Comparison of ENCODE assay signal across 8 cellular contexts in genomic region chr2:164917296-164917903, GRCh38. TPM values are rescaled to one million over a fixed set of nuclear protein-coding genes. Genes with fewer than 3 reads are reported as not detected.
DNase-seq lines count a peak whose midpoint lies in the region; ATAC-seq, FAIRE-seq and TF ChIP-seq lines count a peak whose summit lies in the region.

No MANE protein-coding gene starts in this region.

- BruUV-seq in K562 (replicated peaks; lab: Mats Ljungman, UMichigan) (no TSS peak), HepG2 (replicated peaks; lab: Mats Ljungman, UMichigan) (no TSS peak)

- FAIRE-seq in K562 (lab: Jason Lieb, UNC): no peak
- peak; percentile 85 for FAIRE-seq in HepG2 (lab: Jason Lieb, UNC)

- H3K9ac ChIP-seq in K562 (ENCODE audit: insufficient read depth in 1 of 2, low read depth in 2 of 2, low read length in 2 of 2) (no peak overlapping the region), HepG2 (ENCODE audit: insufficient read depth, low read depth, low read length) (no peak overlapping the region)

- H3K4me2 ChIP-seq in K562 (ENCODE audit: insufficient read depth, low read length) (no peak overlapping the region), HepG2 (ENCODE audit: low read depth, low read length) (0 out of 2 replicates have a peak overlapping the region, but pooled peaks have one; percentile 25)

- ATAC-seq in K562: no peak
- ATAC-seq in HepG2: peak; percentile 61
- no peak for ATAC-seq in activated CD8-positive, alpha-beta memory T cell treated with anti-CD3 and anti-CD28 coated beads, Interleukin-2, amount 10 ng/mL, durations not matched to agents 7 days and 5 days
- no peak for ATAC-seq in HG03565 (IDR thresholded peaks at IDR 0.05; ENCODE audit: unreplicated experiment)
- ATAC-seq in HG03039 (IDR thresholded peaks at IDR 0.05; ENCODE audit: unreplicated experiment): no peak

- H3K9me3 Mint-ChIP-seq in activated CD8-positive, alpha-beta memory T cell treated with anti-CD3 and anti-CD28 coated beads, Interleukin-2, amount 10 ng/mL, durations not matched to agents 7 days and 5 days (ENCODE audit: low read depth): no peaks in the 10 kb centered on the region

- no peaks in the 10 kb centered on the region for H3K9me1 ChIP-seq in K562 (ENCODE audit: control insufficient read depth, insufficient read depth, low read length)

- no peak overlapping the region for H3K4me3 Mint-ChIP-seq in activated CD8-positive, alpha-beta memory T cell treated with anti-CD3 and anti-CD28 coated beads, Interleukin-2, amount 10 ng/mL, durations not matched to agents 7 days and 5 days

- H3K79me2 ChIP-seq in K562 (ENCODE audit: control insufficient read depth, insufficient read depth, low read length): no peaks in the 10 kb centered on the region
- peaks cover 2% of the 10 kb centered on the region for H3K79me2 ChIP-seq in HepG2 (ENCODE audit: insufficient read depth, low read length)

- TF ChIP-seq EP300 in K562 (IDR thresholded peaks at IDR 0.05; ENCODE audit: low read length): no peak
- 0 out of 4 replicates have a peak, but pooled peaks of 1 of the 2 experiments have one; percentile 5 for TF ChIP-seq EP300 in HepG2 (IDR thresholded peaks at IDR 0.05; ENCODE audit: low read depth in 2 of 2, low read length in 2 of 2)
- no peak for TF ChIP-seq EP300 in HepG2 (CRISPR knock-in tag; IDR thresholded peaks at IDR 0.05; ENCODE audit: borderline replicate concordance)

- WGBS in K562 (ENCODE audit: insufficient coverage, low coverage, missing lambda C conversion rate): 2% methylated on average over 3 of the region's 3 CpGs
- WGBS in HepG2 (ENCODE audit: low lambda C conversion rate): 33% methylated on average over 3 of the region's 3 CpGs

- H3K27me3 ChIP-seq in BE2C (no peaks in the 10 kb centered on the region), K562 (ENCODE audit: control insufficient read depth in 2 of 2, insufficient read depth in 2 of 2, low read length in 2 of 2) (no peaks in the 10 kb centered on the region), HepG2 (ENCODE audit: control insufficient read depth in 1 of 2, insufficient read depth in 2 of 2, low read length in 2 of 2) (no peaks in the 10 kb centered on the region)

- DNase-seq in BE2C (peak; percentile 22), NCI-H146 treated with DMSO at 0.1 percent for 48 hours (lab: John Stamatoyannopoulos, UW; ENCODE audit: unreplicated experiment) (peak; percentile 37), K562 (ENCODE audit: extremely low read depth in 1 of 4, low spot score in 3 of 4) (no peak), HepG2 (ENCODE audit: low spot score) (peak; percentile 74), GM20000 (ENCODE audit: low spot score) (no peak)
- DNase-seq in activated CD8-positive, alpha-beta memory T cell treated with anti-CD3 and anti-CD28 coated beads, Interleukin-2, amount 10 ng/mL, durations not matched to agents 7 days and 5 days: no peak

- H3K27ac Mint-ChIP-seq in activated CD8-positive, alpha-beta memory T cell treated with anti-CD3 and anti-CD28 coated beads, Interleukin-2, amount 10 ng/mL, durations not matched to agents 7 days and 5 days: no peak overlapping the region

- H3K27ac ChIP-seq in K562 (ENCODE audit: extremely low read depth, low read depth, low read length) (no peak overlapping the region), HepG2 (ENCODE audit: extremely low read length, insufficient read depth, low read length) (no peak overlapping the region)

- no peak overlapping the region for H3K4me3 ChIP-seq in BE2C (ENCODE audit: low read depth, low read length)
- H3K4me3 ChIP-seq in K562: no peak overlapping the region
- H3K4me3 ChIP-seq in HepG2 (replicated peaks in 1 of 3; ENCODE audit: insufficient read depth in 1 of 3, low read depth in 2 of 3, low read length in 3 of 3): no peak overlapping the region

- H3K36me3 Mint-ChIP-seq in activated CD8-positive, alpha-beta memory T cell treated with anti-CD3 and anti-CD28 coated beads, Interleukin-2, amount 10 ng/mL, durations not matched to agents 7 days and 5 days: no peaks in the 10 kb centered on the region

- POLR2A ChIA-PET in K562 (lab: Yijun Ruan, JAX): no interaction called here
- POLR2A ChIA-PET in HepG2 (lab: Yijun Ruan, JAX): interaction anchor here (0.8 to 1.6 kb wide), 2 partner anchors 75 to 77 kb away, joined by 3 read pairs; no protein-coding TSS in a partner anchor

- no peaks in the 10 kb centered on the region for H3K4me1 ChIP-seq in BE2C
- no peaks in the 10 kb centered on the region for H3K4me1 ChIP-seq in K562 (replicated peaks in 1 of 2; ENCODE audit: control insufficient read depth in 2 of 2, insufficient read depth in 2 of 2, low read length in 2 of 2)
- peaks cover 56% of the 10 kb centered on the region for H3K4me1 ChIP-seq in HepG2 (ENCODE audit: insufficient read depth, low read length)

- H3K36me3 ChIP-seq in BE2C (no peaks in the 10 kb centered on the region), K562 (ENCODE audit: control insufficient read depth, insufficient read depth, low read length) (no peaks in the 10 kb centered on the region), HepG2 (replicated peaks in 1 of 2; ENCODE audit: control insufficient read depth in 1 of 2, insufficient read depth in 2 of 2, low read length in 2 of 2) (no peaks in the 10 kb centered on the region; a peak in 1 of 5 replicates)

- TF ChIP-seq RAD21 in K562 (CRISPR knock-in tag; conservative IDR thresholded peaks at IDR 0.05 in 1 of 2, IDR thresholded peaks at IDR 0.05 in 1 of 2) (peak; percentile 13 to 26; a peak in 1 of 4 replicates), HepG2 (CRISPR knock-in tag; IDR thresholded peaks at IDR 0.05) (peak; percentile 93)

- in situ Hi-C loops in K562 (cut with MboI) (no loop called here), HepG2 (cut with HindIII; ENCODE audit: extremely low pct_ligation_motif_present, low pct_unique_long_range_greater_than_20kb) (loop anchor here (5.0 kb wide), 1 partner anchor 180 kb away; no protein-coding TSS in a partner anchor)

- TF ChIP-seq CTCF in BE2C (IDR thresholded peaks at IDR 0.05; ENCODE audit: low read depth, low read length) (peak; percentile 56), K562 (IDR thresholded peaks at IDR 0.05 in 2 of 3, conservative IDR thresholded peaks at IDR 0.05 in 1 of 3; ENCODE audit: insufficient read depth in 2 of 3, low read depth in 1 of 3, low read length in 3 of 3) (no peak), HepG2 (CRISPR knock-in tag; IDR thresholded peaks at IDR 0.05) (peak; percentile 90), GM20000 (IDR thresholded peaks at IDR 0.05; ENCODE audit: extremely low read depth, missing control alignments) (no peak)

- H2AFZ ChIP-seq in K562 (ENCODE audit: low read depth, low read length) (no peak overlapping the region), HepG2 (ENCODE audit: low read length) (no peak overlapping the region)

- peaks cover 9% of the 10 kb centered on the region for H3K27me3 Mint-ChIP-seq in activated CD8-positive, alpha-beta memory T cell treated with anti-CD3 and anti-CD28 coated beads, Interleukin-2, amount 10 ng/mL, durations not matched to agents 7 days and 5 days

- H4K20me1 ChIP-seq in K562 (replicated peaks; ENCODE audit: control insufficient read depth, insufficient read depth, low read length): no peaks in the 10 kb centered on the region
- no peaks in the 10 kb centered on the region for H4K20me1 ChIP-seq in HepG2 (ENCODE audit: insufficient read depth, low read length)

- H3K9me3 ChIP-seq in BE2C (no peaks in the 10 kb centered on the region), K562 (replicated peaks; ENCODE audit: control insufficient read depth, insufficient read depth, low read depth, low read length) (no peaks in the 10 kb centered on the region; the same call in 1 of the 2 replicates), HepG2 (ENCODE audit: low read length) (no peaks in the 10 kb centered on the region)

- peaks cover 2% of the 10 kb centered on the region for H3K4me1 Mint-ChIP-seq in activated CD8-positive, alpha-beta memory T cell treated with anti-CD3 and anti-CD28 coated beads, Interleukin-2, amount 10 ng/mL, durations not matched to agents 7 days and 5 days

- no peak for TF ChIP-seq POLR2A in K562 (conservative IDR thresholded peaks at IDR 0.05)
- no peak for TF ChIP-seq POLR2A in HepG2 (IDR thresholded peaks at IDR 0.05; ENCODE audit: insufficient read depth in 1 of 2, low read depth in 2 of 2, low read length in 2 of 2)

- CTCF ChIA-PET in K562 (lab: Yijun Ruan, JAX; ENCODE audit: low intra/inter-chr PET ratio) (no interaction called here), HepG2 (lab: Yijun Ruan, JAX; ENCODE audit: low intra/inter-chr PET ratio, low total read pairs) (interaction anchor here (0.7 to 3.6 kb wide), 3 partner anchors 75 to 180 kb away, joined by 3 to 50 read pairs (median 4); partner anchors contain the start of gene COBLL1)
- CTCF ChIA-PET in activated CD8-positive, alpha-beta memory T cell treated with anti-CD3 and anti-CD28 coated beads, Interleukin-2, amount 10 ng/mL, durations not matched to agents 7 days and 5 days (lab: Charles Lee): no interaction called here

- intact Hi-C loops in K562 (cut with micrococcal nuclease) (no loop called here), HepG2 (cut with micrococcal nuclease; ENCODE audit: unreplicated experiment) (loop anchor here (1.0 to 10.0 kb wide), 4 partner anchors 77 to 353 kb away; no protein-coding TSS in a partner anchor)

RNA-seq across cellular contexts. Expression of gene SLC38A11, which starts 37.9 kb away (rescaled TPM):
- polyA plus RNA-seq in BE2C (2012; ENCODE audit: insufficient read depth, insufficient read length, low read depth): 0.90 TPM
- total RNA-seq in K562 (2011; cell fraction: chromatin; rRNA removed; ENCODE audit: low replicate concordance): not detected in 2 replicates
- total RNA-seq in K562 (2011; cell fraction: nucleolus; rRNA removed): not detected in 2 replicates
- total RNA-seq in K562 (2011; cell fraction: nucleoplasm; rRNA removed): not detected in 2 replicates
- not detected in 2 replicates for total RNA-seq in K562 (2014; rRNA removed)
- total RNA-seq in K562 (2014; rRNA removed; fragmentation: Illumina TruSeq; extraction: Trizol): not detected in 2 replicates
- total RNA-seq in K562 (2015; rRNA removed; fragmentation: Illumina TruSeq; extraction: Trizol): not detected in 2 replicates
- total RNA-seq in K562 (2021): not detected in 2 replicates
- not detected in 2 replicates for polyA plus RNA-seq in K562 (2011; rRNA removed)
- polyA plus RNA-seq in K562 (2011; cell fraction: cytosol; rRNA removed): not detected in 2 replicates
- polyA plus RNA-seq in K562 (2011; cell fraction: nucleus; rRNA removed): not detected in 2 replicates
- polyA plus RNA-seq in K562 (2012): not detected in 2 replicates
- polyA plus RNA-seq in K562 (2014; fragmentation: Illumina TruSeq; extraction: Trizol): not detected in 2 replicates
- polyA plus RNA-seq in K562 (2014; fragmentation: Nextera tagmentation; extraction: Ambion mirVana): not detected
- not detected in 2 replicates for polyA plus RNA-seq in K562 (2014; rRNA removed)
- polyA minus RNA-seq in K562 (2011; rRNA and poly(A)+ RNA removed): not detected in 2 replicates
- polyA minus RNA-seq in K562 (2011; cell fraction: cytosol; rRNA and poly(A)+ RNA removed): not detected in 2 replicates
- not detected in 2 replicates for polyA minus RNA-seq in K562 (2011; cell fraction: nucleus; rRNA and poly(A)+ RNA removed)
- 9.2 and 14.0 TPM in 2 replicates for total RNA-seq in HepG2 (2016; rRNA removed; fragmentation: Illumina TruSeq; extraction: Trizol)
- 7.5 and 10.8 TPM in 2 replicates for total RNA-seq in HepG2 (2016; cell fraction: cytosol; rRNA removed; fragmentation: Illumina TruSeq; extraction: Trizol; ENCODE audit: low read depth)
- total RNA-seq in HepG2 (2016; cell fraction: insoluble cytoplasmic fraction; rRNA removed; fragmentation: Illumina TruSeq; extraction: Trizol): 10.8 and 11.2 TPM in 2 replicates
- total RNA-seq in HepG2 (2016; cell fraction: membrane; rRNA removed; fragmentation: Illumina TruSeq; extraction: Trizol): 8.8 and 10.3 TPM in 2 replicates
- total RNA-seq in HepG2 (2016; cell fraction: nucleus; rRNA removed; fragmentation: Illumina TruSeq; extraction: Trizol): 23.6 and 26.3 TPM in 2 replicates
- 9.0 and 14.3 TPM in 2 replicates for polyA plus RNA-seq in HepG2 (2011; rRNA removed)
- polyA plus RNA-seq in HepG2 (2011; cell fraction: cytosol; rRNA removed): 4.6 and 5.6 TPM in 2 replicates
- 15.7 and 18.0 TPM in 2 replicates for polyA plus RNA-seq in HepG2 (2011; cell fraction: nucleus; rRNA removed)
- polyA plus RNA-seq in HepG2 (2012): 11.1 and 18.8 TPM in 2 replicates
- 1.8 and 2.2 TPM in 2 replicates for polyA plus RNA-seq in HepG2 (2016; cell fraction: cytosol; fragmentation: Illumina TruSeq; extraction: Trizol; ENCODE audit: low read depth)
- 7.5 and 13.3 TPM in 2 replicates for polyA plus RNA-seq in HepG2 (2016; cell fraction: insoluble cytoplasmic fraction; fragmentation: Illumina TruSeq; extraction: Trizol; ENCODE audit: low read depth)
- polyA plus RNA-seq in HepG2 (2016; cell fraction: membrane; fragmentation: Illumina TruSeq; extraction: Trizol; ENCODE audit: low read depth): 1.5 and 3.0 TPM in 2 replicates
- polyA plus RNA-seq in HepG2 (2016; cell fraction: nucleus; fragmentation: Illumina TruSeq; extraction: Trizol; ENCODE audit: insufficient read depth, low read depth): 29.4 and 32.8 TPM in 2 replicates
- 10.0 TPM in 1 of 2 replicates, not detected in the other for polyA minus RNA-seq in HepG2 (2011; rRNA and poly(A)+ RNA removed; ENCODE audit: low replicate concordance)
- polyA minus RNA-seq in HepG2 (2011; cell fraction: cytosol; rRNA and poly(A)+ RNA removed): 5.0 and 5.3 TPM in 2 replicates
- polyA minus RNA-seq in HepG2 (2011; cell fraction: nucleus; rRNA and poly(A)+ RNA removed): 27.4 and 31.1 TPM in 2 replicates
- total RNA-seq in activated CD8-positive, alpha-beta memory T cell treated with anti-CD3 and anti-CD28 coated beads, Interleukin-2, amount 10 ng/mL, durations not matched to agents 7 days and 5 days: not detected

Comparison
In these comparisons a context has a peak if more than half of its experiments do, and no peak if none do; other contexts are left out.
1. DNase-seq: peak in BE2C (single experiment), NCI-H146 treated with DMSO at 0.1 percent for 48 hours (single experiment) and HepG2 (single experiment); none in K562 (0 of 4), GM20000 (single experiment) and activated CD8-positive, alpha-beta memory T cell treated with anti-CD3 and anti-CD28 coated beads, Interleukin-2, amount 10 ng/mL, durations not matched to agents 7 days and 5 days (single experiment).
2. CTCF ChIP-seq: peak in BE2C (single experiment) and HepG2 (single experiment); none in K562 (0 of 3) and GM20000 (single experiment).
3. RNA of gene SLC38A11, which starts 37.9 kb away (total RNA-seq): 7.5 to 26.3 TPM in HepG2; not detected in K562 and not detected in activated CD8-positive, alpha-beta memory T cell treated with anti-CD3 and anti-CD28 coated beads, Interleukin-2, amount 10 ng/mL, durations not matched to agents 7 days and 5 days; every median in the first group is over 4 times any median in the second.